Comparison of ENCODE assay signal across 8 cellular contexts in the genomic region with DNA sequence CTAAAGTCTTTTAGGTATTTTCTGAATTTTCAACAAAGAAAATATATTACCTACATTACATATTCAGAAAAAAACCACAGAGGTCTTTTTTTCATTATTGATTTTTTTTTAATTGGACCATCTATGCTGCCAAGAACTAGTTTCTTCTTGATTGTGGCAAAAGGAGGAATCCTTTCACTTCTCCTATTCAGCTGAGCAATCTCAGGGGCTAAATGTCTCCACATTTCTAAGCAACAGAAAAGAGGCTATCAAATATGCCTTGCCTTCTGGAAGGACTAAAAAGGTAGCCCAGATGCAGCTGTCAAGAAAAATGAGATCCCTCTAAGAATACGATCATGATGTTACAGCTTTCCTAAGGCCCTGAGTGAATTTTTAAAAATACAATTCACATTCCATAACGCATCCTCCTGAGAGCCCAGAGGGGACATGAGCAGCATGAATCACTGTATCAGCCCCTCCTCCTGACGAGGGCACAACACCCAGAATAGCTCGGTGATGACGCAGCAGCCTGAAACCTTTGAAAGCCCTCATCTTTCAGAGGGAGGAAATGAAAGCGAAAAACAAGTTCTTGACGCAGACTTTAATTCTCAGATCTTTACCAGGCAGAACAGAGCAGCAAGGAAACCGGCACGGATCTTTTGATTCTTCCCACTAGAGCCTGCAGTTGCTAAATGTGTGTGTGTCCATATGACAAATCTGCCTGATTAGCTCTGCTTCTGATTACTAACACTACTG. TPM values are rescaled to one million over a fixed set of nuclear protein-coding genes. Genes with fewer than 3 reads are reported as not detected.
A peak's percentile ranks its signal among the peaks of the same experiment; 100 is the strongest.
DNase-seq lines count a peak whose midpoint lies in the region; ATAC-seq and TF ChIP-seq lines count a peak whose summit lies in the region.

No MANE protein-coding gene starts in this region.

- H3K36me3 ChIP-seq in lower lobe of right lung, result peaks cover 5% of the 10 kb centered on the region

- CTCF ChIA-PET in activated CD4-positive, alpha-beta memory T cell treated with anti-CD3 and anti-CD28 coated beads for 36 hours (lab: Charles Lee), result interaction anchor here (0.7 to 1.4 kb wide), 5 partner anchors 24 to 829 kb away, joined by 4 to 8 read pairs (median 6); a partner anchor contains a TSS

- peaks cover 35% of the 10 kb centered on the region for H3K4me1 Mint-ChIP-seq in activated CD4-positive, alpha-beta memory T cell treated with anti-CD3 and anti-CD28 coated beads for 36 hours (ENCODE audit: low read depth)

- H3K4me1 ChIP-seq in lower lobe of right lung, result peaks cover 20% of the 10 kb centered on the region

- H3K27ac ChIP-seq in lower lobe of right lung, result peak overlapping the region; percentile 90

- H3K9me3 ChIP-seq in lower lobe of right lung, result no peaks in the 10 kb centered on the region

- H3K27me3 ChIP-seq in lower lobe of right lung (ENCODE audit: low read depth), result no peaks in the 10 kb centered on the region

- POLR2A ChIA-PET in activated CD4-positive, alpha-beta memory T cell treated with anti-CD3 and anti-CD28 coated beads for 36 hours (lab: Charles Lee), result interaction anchor here (0.8 to 1.6 kb wide), 5 partner anchors 24 to 195 kb away, joined by 3 to 9 read pairs (median 5); a partner anchor contains a TSS

- peaks cover 20% of the 10 kb centered on the region for H3K36me3 Mint-ChIP-seq in activated CD4-positive, alpha-beta memory T cell treated with anti-CD3 and anti-CD28 coated beads for 36 hours

- DNase-seq in NCI-H2171 treated with DMSO at 0.1 percent for 48 hours (lab: John Stamatoyannopoulos, UW) (peak; percentile 74), ecto neural progenitor cell (ENCODE audit: low spot score) (peak; percentile 57), lower lobe of right lung (peak; percentile 87), NCI-H1048 (lab: John Stamatoyannopoulos, UW) (no peak)
- peak; percentile 94 for DNase-seq in activated CD4-positive, alpha-beta memory T cell treated with anti-CD3 and anti-CD28 coated beads for 36 hours
- DNase-seq in stimulated activated CD4-positive, alpha-beta T cell treated with anti-CD3 and anti-CD28 coated beads, Interleukin-4, amount 100 ng/mL, for 48 hours (ENCODE audit: low read depth in 2 of 2), result peak; percentile 72 to 83

- H3K9me3 Mint-ChIP-seq in activated CD4-positive, alpha-beta memory T cell treated with anti-CD3 and anti-CD28 coated beads for 36 hours, result no peaks in the 10 kb centered on the region

- peak overlapping the region; percentile 43 for H3K4me3 ChIP-seq in lower lobe of right lung

- peak overlapping the region; percentile 62 for H3K4me3 Mint-ChIP-seq in activated CD4-positive, alpha-beta memory T cell treated with anti-CD3 and anti-CD28 coated beads for 36 hours

- intact Hi-C loops in activated CD4-positive, alpha-beta memory T cell treated with anti-CD3 and anti-CD28 coated beads for 36 hours (cut with micrococcal nuclease), result loop anchor here (1.0 to 10.0 kb wide), 5 partner anchors 24 to 417 kb away; a partner anchor contains a TSS
- intact Hi-C loops in lower lobe of right lung (cut with DNase I), result no loop called here

- no peaks in the 10 kb centered on the region for H3K27me3 Mint-ChIP-seq in activated CD4-positive, alpha-beta memory T cell treated with anti-CD3 and anti-CD28 coated beads for 36 hours

- no peak for TF ChIP-seq CTCF in lower lobe of right lung (IDR thresholded peaks at IDR 0.05)

- peak; percentile 88 for ATAC-seq in GM18498 (IDR thresholded peaks at IDR 0.05; ENCODE audit: unreplicated experiment)
- ATAC-seq in HG02840 (IDR thresholded peaks at IDR 0.05; ENCODE audit: low FRiP score, unreplicated experiment), result peak; percentile 86
- peak; percentile 99 for ATAC-seq in lower lobe of right lung

- peak overlapping the region; percentile 86 for H3K27ac Mint-ChIP-seq in activated CD4-positive, alpha-beta memory T cell treated with anti-CD3 and anti-CD28 coated beads for 36 hours

RNA-seq across cellular contexts. Expression of a gene that starts 24.6 kb away (rescaled TPM):
- 10 to 100 TPM; 32.9 to 33.3 TPM for total RNA-seq in activated CD4-positive, alpha-beta memory T cell treated with anti-CD3 and anti-CD28 coated beads for 36 hours
- 33.1 TPM for total RNA-seq in lower lobe of right lung

RNA-seq across cellular contexts. Expression of a gene that starts 37.5 kb away (rescaled TPM):
- total RNA-seq in activated CD4-positive, alpha-beta memory T cell treated with anti-CD3 and anti-CD28 coated beads for 36 hours, result 10 to 100 TPM; 35.5 to 39.9 TPM
- total RNA-seq in lower lobe of right lung, result 37.7 TPM
